ENCODE assay signal across 8 cellular contexts in genomic region chr12:10190558-10191388, GRCh38. TPM values are rescaled to one million over a fixed set of nuclear protein-coding genes. Genes with fewer than 3 reads are reported as not detected.
A peak's percentile ranks its signal among the peaks of the same experiment; 100 is the strongest.
DNase-seq lines count a peak whose midpoint lies in the region; ATAC-seq, FAIRE-seq and TF ChIP-seq lines count a peak whose summit lies in the region.

No MANE protein-coding gene starts in this region.

- peak; percentile 89 for ATAC-seq in GM18502 (IDR thresholded peaks at IDR 0.05; ENCODE audit: poor library complexity, unreplicated experiment)
- ATAC-seq in HG02943 (IDR thresholded peaks at IDR 0.05; ENCODE audit: low read depth, unreplicated experiment): peak; percentile 82

- peak; percentile 77 to 80 for TF ChIP-seq RAD21 in H1 (IDR thresholded peaks at IDR 0.05 in 1 of 2, conservative IDR thresholded peaks at IDR 0.05 in 1 of 2; ENCODE audit: low read depth in 2 of 2, low read length in 2 of 2)

- H4K20me1 ChIP-seq in H1 (replicated peaks in 1 of 2; ENCODE audit: control insufficient read depth in 1 of 2, insufficient read depth in 2 of 2, low read length in 2 of 2): no peaks in the 10 kb centered on the region

- CTCF ChIA-PET in H1 (lab: Charles Lee; ENCODE audit: partially characterized antibody): interaction anchor here (0.8 to 3.0 kb wide), 15 partner anchors 9 to 159 kb away, joined by 3 to 36 read pairs (median 4); partner anchors contain the start of gene OLR1

- H3K14ac ChIP-seq in H1 (ENCODE audit: insufficient read length): no peak overlapping the region

- 62% methylated on average over 13 of the region's 13 CpGs; no CpG with 5 or more reads in 1 of the 2 experiments for WGBS in H1 (ENCODE audit: extremely low coverage in 1 of 2, insufficient coverage in 1 of 2, insufficient read length in 1 of 2, insufficient replicate concordance in 2 of 2, low coverage in 1 of 2, low lambda C conversion rate in 2 of 2, missing lambda C conversion rate in 1 of 2), 2 experiments
- WGBS in testis, 2 donors: 61 to 63% methylated on average over 13 of the region's 13 CpGs

- H3K4me1 ChIP-seq in H1 (replicated peaks in 1 of 4; ENCODE audit: control insufficient read depth in 3 of 4, insufficient read depth in 4 of 4, low read length in 3 of 4): 0 out of 7 replicates have a peak, but pooled peaks cover 0 to 2% (median 0%) of the 10 kb centered on the region in 4 experiments
- H3K4me1 ChIP-seq in testis: no peaks in the 10 kb centered on the region

- H3K18ac ChIP-seq in H1 (ENCODE audit: extremely low read depth, low read length): no peak overlapping the region

- no peaks in the 10 kb centered on the region for H3K79me2 ChIP-seq in H1 (ENCODE audit: control insufficient read depth in 1 of 2, insufficient read depth in 2 of 2, low read length in 2 of 2)

- H3K27ac ChIP-seq in H1 (ENCODE audit: low read depth, low read length) (no peak overlapping the region), testis (no peak overlapping the region)

- no peak overlapping the region for H3K23ac ChIP-seq in H1 (ENCODE audit: insufficient read length)

- no peak overlapping the region for H3K4me3 ChIP-seq in H1 (ENCODE audit: extremely low read depth in 1 of 4, insufficient read depth in 2 of 4, low read depth in 3 of 4, low read length in 4 of 4)
- H3K4me3 ChIP-seq in testis: no peak overlapping the region

- no peak overlapping the region for H3K4me2 ChIP-seq in H1 (ENCODE audit: insufficient read depth in 1 of 2, low read depth in 2 of 2, low read length in 2 of 2)

- no peak overlapping the region for H4K8ac ChIP-seq in H1 (ENCODE audit: extremely low read depth, insufficient read depth, low read length)

- no peaks in the 10 kb centered on the region for H3K9me3 ChIP-seq in H1 (ENCODE audit: insufficient read depth in 2 of 2, low read depth in 1 of 2, low read length in 1 of 2)
- H3K9me3 ChIP-seq in testis: no peaks in the 10 kb centered on the region

- H2BK20ac ChIP-seq in H1 (ENCODE audit: low read length): no peak overlapping the region

- TF ChIP-seq CTCF in H1 (IDR thresholded peaks at IDR 0.05; ENCODE audit: control extremely low read depth in 1 of 3, insufficient read depth in 1 of 3, low read depth in 1 of 3, low read length in 3 of 3) (peak; percentile 50 to 83 (median 74)), testis (IDR thresholded peaks at IDR 0.05) (peak; percentile 7 to 63 (median 54))

- intact Hi-C loops in testis (cut with DNase I; ENCODE audit: low total_unique reads): no loop called here

- H2AFZ ChIP-seq in H1 (ENCODE audit: low read length): no peak overlapping the region

- POLR2A ChIA-PET in H1 (lab: Charles Lee; ENCODE audit: partially characterized antibody): interaction anchor here (0.8 to 1.9 kb wide), 3 partner anchors 38 to 60 kb away, joined by 3 to 6 read pairs (median 4); no protein-coding TSS in a partner anchor

- no peaks in the 10 kb centered on the region for H3K79me1 ChIP-seq in H1 (ENCODE audit: low read depth, low read length)

- no peaks in the 10 kb centered on the region for H3K23me2 ChIP-seq in H1 (ENCODE audit: low read depth, low read length)

- H4K91ac ChIP-seq in H1 (replicated peaks; ENCODE audit: insufficient read length, low read length): no peak overlapping the region

- H2BK120ac ChIP-seq in H1 (replicated peaks; ENCODE audit: low read depth, low read length): no peak overlapping the region

- no peak overlapping the region for H3K4ac ChIP-seq in H1 (replicated peaks; ENCODE audit: insufficient read length, low read depth, low read length)

- peak; percentile 95 for FAIRE-seq in H1 (lab: Jason Lieb, UNC)

- no peak overlapping the region for H4K5ac ChIP-seq in H1 (ENCODE audit: insufficient read length, low read depth, low read length)

- TF ChIP-seq POLR2A in H1 (IDR thresholded peaks at IDR 0.05; ENCODE audit: control extremely low read depth in 1 of 2, low read depth in 2 of 2, low read length in 2 of 2) (no peak), testis (IDR thresholded peaks at IDR 0.05) (no peak)

- no peak overlapping the region for H2BK15ac ChIP-seq in H1 (ENCODE audit: low read length)

- H3K36me3 ChIP-seq in H1 (ENCODE audit: control insufficient read depth in 2 of 4, insufficient read depth in 4 of 4, low read length in 3 of 4): no peaks in the 10 kb centered on the region
- no peaks in the 10 kb centered on the region for H3K36me3 ChIP-seq in testis (ENCODE audit: low read depth, missing control alignments)

- H2BK12ac ChIP-seq in H1 (ENCODE audit: low read depth, low read length): no peak overlapping the region

- no peak for TF ChIP-seq EP300 in H1 (IDR thresholded peaks at IDR 0.05; ENCODE audit: borderline replicate concordance in 1 of 2, low read depth in 2 of 2, low read length in 2 of 2)

- no peak overlapping the region for H2BK5ac ChIP-seq in H1 (ENCODE audit: low read depth, low read length)

- no peaks in the 10 kb centered on the region for H3K27me3 ChIP-seq in H1 (replicated peaks in 1 of 4; ENCODE audit: control insufficient read depth in 3 of 4, extremely low read depth in 1 of 4, insufficient read depth in 3 of 4, low read length in 3 of 4)
- H3K27me3 ChIP-seq in testis: no peaks in the 10 kb centered on the region

- H2AK5ac ChIP-seq in H1 (ENCODE audit: low read depth, low read length): no peak overlapping the region

- DNase-seq in AG08396 (ENCODE audit: low spot score): peak; percentile 67
- peak; percentile 8 for DNase-seq in NCI-H510A (lab: John Stamatoyannopoulos, UW)
- peak; percentile 30 to 55 for DNase-seq in activated CD4-positive, alpha-beta T cell treated with anti-CD3 and anti-CD28 coated beads, Interleukin-2, amount 50 U/mL, for 48 hours
- peak in 1 of 2 experiments; percentile 53 for DNase-seq in H1 (ENCODE audit: low read depth in 1 of 2, low spot score in 2 of 2)
- peak; percentile 68 for DNase-seq in midbrain (lab: John Stamatoyannopoulos, UW)
- DNase-seq in testis: peak; percentile 59

- no peak overlapping the region for H3K9ac ChIP-seq in H1 (replicated peaks in 1 of 4; ENCODE audit: extremely low read depth in 1 of 4, low read depth in 3 of 4, low read length in 3 of 4)

- H3K56ac ChIP-seq in H1 (replicated peaks; ENCODE audit: insufficient read length, low read depth, low read length): no peak overlapping the region

TF ChIP-seq in H1, 55 proteins besides CTCF, POLR2A, EP300 and RAD21:
- TF ChIP-seq YY1 (IDR thresholded peaks at IDR 0.05; ENCODE audit: low read depth, low read length): no peak
- no peak for TF ChIP-seq GTF2F1 (IDR thresholded peaks at IDR 0.05; ENCODE audit: borderline replicate concordance, low read depth, low read length)
- TF ChIP-seq CHD1 (IDR thresholded peaks at IDR 0.05; ENCODE audit: low read depth, low read length): no peak

RNA-seq across cellular contexts. Expression of gene TMEM52B, which starts 11.9 kb away (rescaled TPM):
- not detected in 2 replicates for total RNA-seq in H1 (2021; fragmentation: NEBNext Ultra II Directional; extraction: Animal tissue kit (Norgen Biotek cat#: 25700))
- polyA plus RNA-seq in H1 (2011; rRNA removed): not detected in 2 replicates
- polyA plus RNA-seq in H1 (2011; cell fraction: cytosol; rRNA removed): not detected
- not detected for polyA plus RNA-seq in H1 (2011; cell fraction: nucleus; rRNA removed)
- not detected in 4 replicates for polyA plus RNA-seq in H1 (2012, experiment 1 of 2)
- not detected for polyA plus RNA-seq in H1 (2012, experiment 2 of 2)
- not detected for polyA plus RNA-seq in H1 (2013, experiment 1 of 2)
- not detected for polyA plus RNA-seq in H1 (2013, experiment 2 of 2)
- not detected in 2 replicates for polyA minus RNA-seq in H1 (2011; rRNA and poly(A)+ RNA removed)
- not detected for polyA minus RNA-seq in H1 (2011; cell fraction: cytosol; rRNA and poly(A)+ RNA removed)
- not detected for polyA minus RNA-seq in H1 (2011; cell fraction: nucleus; rRNA and poly(A)+ RNA removed)
- 1 to 10 TPM in 1 of 2 donors, under 1 TPM in 1; 0.74 to 1.2 TPM for total RNA-seq in testis
- polyA plus RNA-seq in testis (ENCODE audit: insufficient read depth, low read depth, low replicate concordance): 0.76 TPM

RNA-seq across cellular contexts. Expression of gene OLR1, which starts 18.8 kb away (rescaled TPM):
- total RNA-seq in H1 (2021; fragmentation: NEBNext Ultra II Directional; extraction: Animal tissue kit (Norgen Biotek cat#: 25700)): not detected in 2 replicates
- polyA plus RNA-seq in H1 (2011; rRNA removed) (not detected in 2 replicates), testis (ENCODE audit: insufficient read depth, low read depth, low replicate concordance) (5.9 TPM)
- not detected for polyA plus RNA-seq in H1 (2011; cell fraction: cytosol; rRNA removed)
- polyA plus RNA-seq in H1 (2011; cell fraction: nucleus; rRNA removed): not detected
- not detected in 4 replicates for polyA plus RNA-seq in H1 (2012, experiment 1 of 2)
- polyA plus RNA-seq in H1 (2012, experiment 2 of 2): not detected
- not detected for polyA plus RNA-seq in H1 (2013, experiment 1 of 2)
- not detected for polyA plus RNA-seq in H1 (2013, experiment 2 of 2)
- not detected in 2 replicates for polyA minus RNA-seq in H1 (2011; rRNA and poly(A)+ RNA removed)
- polyA minus RNA-seq in H1 (2011; cell fraction: cytosol; rRNA and poly(A)+ RNA removed): 0.88 TPM
- 0.80 TPM for polyA minus RNA-seq in H1 (2011; cell fraction: nucleus; rRNA and poly(A)+ RNA removed)
- total RNA-seq in testis: 1 to 10 TPM in 1 of 2 donors, under 1 TPM in 1; 0.87 to 2.5 TPM

RNA-seq across cellular contexts. Expression of gene GABARAPL1, which starts 21.9 kb away (rescaled TPM):
- total RNA-seq in H1 (2021; fragmentation: NEBNext Ultra II Directional; extraction: Animal tissue kit (Norgen Biotek cat#: 25700)): 80.9 and 87.9 TPM in 2 replicates
- polyA plus RNA-seq in H1 (2011; rRNA removed): 35.9 and 56.1 TPM in 2 replicates
- 72.5 TPM for polyA plus RNA-seq in H1 (2011; cell fraction: cytosol; rRNA removed)
- polyA plus RNA-seq in H1 (2011; cell fraction: nucleus; rRNA removed): 30.2 TPM
- polyA plus RNA-seq in H1 (2012, experiment 1 of 2): 77.9 to 103 TPM (median 89.7 TPM) in 4 replicates
- 34.4 TPM for polyA plus RNA-seq in H1 (2012, experiment 2 of 2)
- polyA plus RNA-seq in H1 (2013, experiment 1 of 2): 39.6 TPM
- 41.7 TPM for polyA plus RNA-seq in H1 (2013, experiment 2 of 2)
- 57.8 and 71.4 TPM in 2 replicates for polyA minus RNA-seq in H1 (2011; rRNA and poly(A)+ RNA removed)
- 26.6 TPM for polyA minus RNA-seq in H1 (2011; cell fraction: cytosol; rRNA and poly(A)+ RNA removed)
- 35.1 TPM for polyA minus RNA-seq in H1 (2011; cell fraction: nucleus; rRNA and poly(A)+ RNA removed)
- 10 to 100 TPM; 56.2 to 74.0 TPM for total RNA-seq in testis
- polyA plus RNA-seq in testis (ENCODE audit: insufficient read depth, low read depth, low replicate concordance): 67.7 TPM
